In the genomic region with DNA sequence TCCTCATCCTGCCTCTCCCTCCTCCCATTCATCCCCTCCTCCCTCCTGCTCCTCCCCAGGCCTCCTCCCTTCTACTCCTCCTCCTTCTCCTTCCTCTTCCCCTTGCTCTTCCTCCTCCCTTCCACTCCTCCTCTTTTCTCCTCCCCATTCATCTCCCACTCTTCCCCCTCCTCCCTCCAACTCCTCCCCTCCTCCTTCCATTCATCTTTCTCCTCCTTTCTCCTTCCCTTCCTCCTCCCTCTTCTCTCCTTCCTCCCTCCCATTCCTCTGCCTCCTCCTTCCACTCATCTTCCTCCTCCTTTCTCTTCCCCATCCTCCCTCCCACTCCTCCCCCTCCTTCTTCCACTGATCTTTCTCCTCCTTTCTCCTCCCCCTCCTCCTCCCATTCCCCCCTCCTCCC, we compare ENCODE assay signal across 14 cellular contexts. TPM values are rescaled to one million over a fixed set of nuclear protein-coding genes. Genes with fewer than 3 reads are reported as not detected.
DNase-seq lines count a peak whose midpoint lies in the region; ATAC-seq and TF ChIP-seq lines count a peak whose summit lies in the region.
"Had no signal": no experiment of that assay in that cellular context is flagged by ENCODE, and none has a peak within 500 bp of the region (broad histone marks: within the 10 kb centered on the region; RNA-seq: fewer than 3 reads in every experiment).

No MANE protein-coding gene starts in this region.

- POLR2A ChIA-PET in WTC11 (lab: Charles Lee), result no interaction called here

- H3K4me2 ChIP-seq in osteoblast (ENCODE audit: insufficient read depth, low read length), result no peak overlapping the region
- H3K4me2 ChIP-seq: KMS-11 had no signal

- TF ChIP-seq CTCF in WTC11 (IDR thresholded peaks at IDR 0.05), result no peak
- no peak for TF ChIP-seq CTCF in osteoblast (IDR thresholded peaks at IDR 0.05; ENCODE audit: extremely low read depth, low read depth, low read length)

- no peaks in the 10 kb centered on the region for H3K27me3 ChIP-seq in osteoblast (ENCODE audit: insufficient read depth, low read length)
- H3K27me3 ChIP-seq: BE2C had no signal

- peaks cover 29% of the 10 kb centered on the region for H3K27me3 Mint-ChIP-seq in WTC11 (ENCODE audit: low read depth)

- CTCF ChIA-PET in WTC11 (lab: Charles Lee), result no interaction called here

- no peak overlapping the region for H3K4me3 Mint-ChIP-seq in WTC11
- H3K4me3 Mint-ChIP-seq: CD4-positive, CD25-positive, alpha-beta regulatory T cell; CD8-positive, alpha-beta memory T cell; HFFc6 had no signal

- H4K20me1 ChIP-seq in osteoblast (ENCODE audit: insufficient read depth, low read length), result no peaks in the 10 kb centered on the region

- peaks cover 4% of the 10 kb centered on the region for H3K36me3 Mint-ChIP-seq in WTC11
- H3K36me3 Mint-ChIP-seq: CD4-positive, CD25-positive, alpha-beta regulatory T cell had no signal

- H3K4me1 ChIP-seq in osteoblast (ENCODE audit: insufficient read depth, low read length), result no peaks in the 10 kb centered on the region
- H3K4me1 ChIP-seq: BE2C, HAP-1 had no signal

- DNase-seq in WTC11 (ENCODE audit: low spot score), result no peak
- DNase-seq in osteoblast (ENCODE audit: insufficient read length, low spot score, missing footprints), result peak; percentile 1
- DNase-seq: ACHN; BE2C; C1 segment of cervical spinal cord; CD4-positive, CD25-positive, alpha-beta regulatory T cell; CD8-positive, alpha-beta memory T cell; COR-L47; GM23248; HFFc6 had no signal

- no peak overlapping the region for H2AFZ ChIP-seq in osteoblast (ENCODE audit: low read length)
- H2AFZ ChIP-seq: GM23248 had no signal

- no peak overlapping the region for H3K4me3 ChIP-seq in osteoblast (ENCODE audit: insufficient read depth, low read length)
- H3K4me3 ChIP-seq: GM23248, HAP-1 had no signal

- ATAC-seq in WTC11 (no peak), HG02885 (IDR thresholded peaks at IDR 0.05; ENCODE audit: poor library complexity, unreplicated experiment) (no peak)

- H3K9me3 Mint-ChIP-seq in WTC11, result peaks cover 13% of the 10 kb centered on the region

- H3K27ac ChIP-seq in osteoblast (ENCODE audit: low read depth, low read length), result no peak overlapping the region
- H3K27ac ChIP-seq: GM23248, KMS-11 had no signal

- no peaks in the 10 kb centered on the region for H3K4me1 Mint-ChIP-seq in WTC11
- H3K4me1 Mint-ChIP-seq: CD4-positive, CD25-positive, alpha-beta regulatory T cell; CD8-positive, alpha-beta memory T cell had no signal

- H3K79me2 ChIP-seq in osteoblast (ENCODE audit: insufficient read depth, low read length), result no peaks in the 10 kb centered on the region

- H3K27ac Mint-ChIP-seq in WTC11, result no peak overlapping the region
- H3K27ac Mint-ChIP-seq: CD4-positive, CD25-positive, alpha-beta regulatory T cell; CD8-positive, alpha-beta memory T cell; HFFc6 had no signal

- peaks cover 1% of the 10 kb centered on the region for H3K9me3 ChIP-seq in osteoblast (ENCODE audit: low read depth, low read length)
- H3K9me3 ChIP-seq: BE2C had no signal

- H3K36me3 ChIP-seq in osteoblast (ENCODE audit: insufficient read depth, low read length), result no peaks in the 10 kb centered on the region
- H3K36me3 ChIP-seq: BE2C, HAP-1 had no signal

TF ChIP-seq in WTC11, 78 proteins besides CTCF, POLR2A, EP300 and RAD21:
- TF ChIP-seq ZNF263 (CRISPR knock-in tag; IDR thresholded peaks at IDR 0.05; ENCODE audit: low read depth), result peak; percentile 64; the same call in 1 of the 2 replicates
- no peak for TF ChIP-seq HMGA2 (CRISPR knock-in tag; IDR thresholded peaks at IDR 0.05)
- no peak for TF ChIP-seq SOX15 (CRISPR knock-in tag; IDR thresholded peaks at IDR 0.05)
- TF ChIP-seq, protein P1, sequence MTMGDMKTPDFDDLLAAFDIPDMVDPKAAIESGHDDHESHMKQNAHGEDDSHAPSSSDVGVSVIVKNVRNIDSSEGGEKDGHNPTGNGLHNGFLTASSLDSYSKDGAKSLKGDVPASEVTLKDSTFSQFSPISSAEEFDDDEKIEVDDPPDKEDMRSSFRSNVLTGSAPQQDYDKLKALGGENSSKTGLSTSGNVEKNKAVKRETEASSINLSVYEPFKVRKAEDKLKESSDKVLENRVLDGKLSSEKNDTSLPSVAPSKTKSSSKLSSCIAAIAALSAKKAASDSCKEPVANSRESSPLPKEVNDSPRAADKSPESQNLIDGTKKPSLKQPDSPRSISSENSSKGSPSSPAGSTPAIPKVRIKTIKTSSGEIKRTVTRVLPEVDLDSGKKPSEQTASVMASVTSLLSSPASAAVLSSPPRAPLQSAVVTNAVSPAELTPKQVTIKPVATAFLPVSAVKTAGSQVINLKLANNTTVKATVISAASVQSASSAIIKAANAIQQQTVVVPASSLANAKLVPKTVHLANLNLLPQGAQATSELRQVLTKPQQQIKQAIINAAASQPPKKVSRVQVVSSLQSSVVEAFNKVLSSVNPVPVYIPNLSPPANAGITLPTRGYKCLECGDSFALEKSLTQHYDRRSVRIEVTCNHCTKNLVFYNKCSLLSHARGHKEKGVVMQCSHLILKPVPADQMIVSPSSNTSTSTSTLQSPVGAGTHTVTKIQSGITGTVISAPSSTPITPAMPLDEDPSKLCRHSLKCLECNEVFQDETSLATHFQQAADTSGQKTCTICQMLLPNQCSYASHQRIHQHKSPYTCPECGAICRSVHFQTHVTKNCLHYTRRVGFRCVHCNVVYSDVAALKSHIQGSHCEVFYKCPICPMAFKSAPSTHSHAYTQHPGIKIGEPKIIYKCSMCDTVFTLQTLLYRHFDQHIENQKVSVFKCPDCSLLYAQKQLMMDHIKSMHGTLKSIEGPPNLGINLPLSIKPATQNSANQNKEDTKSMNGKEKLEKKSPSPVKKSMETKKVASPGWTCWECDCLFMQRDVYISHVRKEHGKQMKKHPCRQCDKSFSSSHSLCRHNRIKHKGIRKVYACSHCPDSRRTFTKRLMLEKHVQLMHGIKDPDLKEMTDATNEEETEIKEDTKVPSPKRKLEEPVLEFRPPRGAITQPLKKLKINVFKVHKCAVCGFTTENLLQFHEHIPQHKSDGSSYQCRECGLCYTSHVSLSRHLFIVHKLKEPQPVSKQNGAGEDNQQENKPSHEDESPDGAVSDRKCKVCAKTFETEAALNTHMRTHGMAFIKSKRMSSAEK (CRISPR knock-in tag; IDR thresholded peaks at IDR 0.05; ENCODE audit: borderline replicate concordance), result no peak
- TF ChIP-seq, protein P2, sequence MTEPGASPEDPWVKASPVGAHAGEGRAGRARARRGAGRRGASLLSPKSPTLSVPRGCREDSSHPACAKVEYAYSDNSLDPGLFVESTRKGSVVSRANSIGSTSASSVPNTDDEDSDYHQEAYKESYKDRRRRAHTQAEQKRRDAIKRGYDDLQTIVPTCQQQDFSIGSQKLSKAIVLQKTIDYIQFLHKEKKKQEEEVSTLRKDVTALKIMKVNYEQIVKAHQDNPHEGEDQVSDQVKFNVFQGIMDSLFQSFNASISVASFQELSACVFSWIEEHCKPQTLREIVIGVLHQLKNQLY (CRISPR knock-in tag; IDR thresholded peaks at IDR 0.05), result no peak
- no peak for TF ChIP-seq NR2C2 (CRISPR knock-in tag; IDR thresholded peaks at IDR 0.05)
TF ChIP-seq in WTC11: peak in this region for 1.

RNA-seq across cellular contexts. Expression of gene NCAN, which starts 27.9 kb away (rescaled TPM):
- total RNA-seq in WTC11 (2021), result 1.9 to 3.0 TPM (median 2.5 TPM) in 3 replicates
- under 0.01 TPM in 1 of 2 replicates, not detected in the other for total RNA-seq in osteoblast
- total RNA-seq: CD4-positive, CD25-positive, alpha-beta regulatory T cell; GM23248; H4; HFFc6 had no signal

RNA-seq across cellular contexts. Expression of gene TM6SF2, which starts 33.4 kb away (rescaled TPM):
- 4.5 to 7.6 TPM (median 6.0 TPM) in 3 replicates for total RNA-seq in WTC11 (2021)
- total RNA-seq in osteoblast, result 0.29 and 0.36 TPM in 2 replicates
- total RNA-seq: CD4-positive, CD25-positive, alpha-beta regulatory T cell; CD8-positive, alpha-beta memory T cell; H4 had no signal

RNA-seq across cellular contexts. Expression of gene NR2C2AP, which starts 36.5 kb away (rescaled TPM):
- total RNA-seq in WTC11 (2021) (22.7 to 24.9 TPM (median 23.4 TPM) in 3 replicates), osteoblast (6.2 and 6.5 TPM in 2 replicates)

RNA-seq across cellular contexts. Expression of gene RFXANK, which starts 47.6 kb away (rescaled TPM):
- 78.1 to 87.1 TPM (median 78.7 TPM) in 3 replicates for total RNA-seq in WTC11 (2021)
- 37.4 and 47.4 TPM in 2 replicates for total RNA-seq in osteoblast

RNA-seq across cellular contexts. Expression of gene BORCS8, which starts 47.7 kb away (rescaled TPM):
- total RNA-seq in WTC11 (2021) (18.4 to 24.2 TPM (median 20.9 TPM) in 3 replicates), osteoblast (16.2 and 17.4 TPM in 2 replicates)
